In genomic region chr3:71521021-71521352, GRCh38 we compare ENCODE assay signal across 16 cellular contexts.
"Had no signal": no experiment of that assay in that cellular context is flagged by ENCODE, and none has a peak within 500 bp of the region (broad histone marks: within the 10 kb centered on the region; RNA-seq: fewer than 3 reads in every experiment).

No MANE protein-coding gene starts in this region.

- H3K4me2 ChIP-seq: hepatocyte had no signal

- H3K9me3 Mint-ChIP-seq: activated CD4-positive, alpha-beta memory T cell treated with anti-CD3 and anti-CD28 coated beads for 36 hours; activated naive CD8-positive, alpha-beta T cell treated with anti-CD3 and anti-CD28 coated beads, Interleukin-2, amount 50 U/mL, for 24 hours; T-helper 2 cell treated with Interferon-gamma antibody and Interleukin-4, amounts not matched to agents 5 μg/mL and 100 μg/mL, for 36 hours had no signal

- H3K27me3 Mint-ChIP-seq: activated CD4-positive, alpha-beta memory T cell treated with anti-CD3 and anti-CD28 coated beads for 36 hours; activated naive CD8-positive, alpha-beta T cell treated with anti-CD3 and anti-CD28 coated beads, Interleukin-2, amount 50 U/mL, for 24 hours had no signal

- H3K27ac Mint-ChIP-seq: activated CD4-positive, alpha-beta memory T cell treated with anti-CD3 and anti-CD28 coated beads for 36 hours; activated naive CD8-positive, alpha-beta T cell treated with anti-CD3 and anti-CD28 coated beads, Interleukin-2, amount 50 U/mL, for 24 hours; T-helper 2 cell treated with Interferon-gamma antibody and Interleukin-4, amounts not matched to agents 5 μg/mL and 100 μg/mL, for 36 hours had no signal

- H3K4me3 Mint-ChIP-seq: activated CD4-positive, alpha-beta memory T cell treated with anti-CD3 and anti-CD28 coated beads for 36 hours; activated naive CD8-positive, alpha-beta T cell treated with anti-CD3 and anti-CD28 coated beads, Interleukin-2, amount 50 U/mL, for 24 hours; T-helper 2 cell treated with Interferon-gamma antibody and Interleukin-4, amounts not matched to agents 5 μg/mL and 100 μg/mL, for 36 hours had no signal

- H3K27ac ChIP-seq: coronary artery, hepatocyte, left ventricle myocardium inferior, psoas muscle, right lobe of liver had no signal

- H3K9me3 ChIP-seq: left ventricle myocardium inferior, psoas muscle, right lobe of liver had no signal

- H3K36me3 Mint-ChIP-seq: activated CD4-positive, alpha-beta memory T cell treated with anti-CD3 and anti-CD28 coated beads for 36 hours had no signal

- H2AFZ ChIP-seq: hepatocyte had no signal

- H3K4me3 ChIP-seq: coronary artery, hepatocyte, left ventricle myocardium inferior, psoas muscle, right lobe of liver had no signal

- H3K36me3 ChIP-seq: left ventricle myocardium inferior, right lobe of liver had no signal

- DNase-seq: activated CD4-positive, alpha-beta T cell treated with anti-CD3 and anti-CD28 coated beads for 1 hour; activated naive CD4-positive, alpha-beta T cell; activated naive CD8-positive, alpha-beta T cell treated with anti-CD3 and anti-CD28 coated beads, Interleukin-2, amount 50 U/mL, for 24 hours; effector CD4-positive, alpha-beta T cell; kidney; left ventricle myocardium inferior; midbrain; psoas muscle; right lobe of liver; stimulated activated CD4-positive, alpha-beta T cell treated with anti-CD3 and anti-CD28 coated beads, Interleukin-12 subunit alpha, Interleukin-12 subunit beta, amount 100 ng/mL, for 4 hours; stimulated activated naive CD8-positive, alpha-beta T cell treated with anti-CD3 and anti-CD28 coated beads, Interleukin-15, Interleukin-2, amounts not matched to agents 100 U/mL and 50 U/mL, for 24 hours; SW 1271 had no signal

- H3K27me3 ChIP-seq: hepatocyte, right lobe of liver had no signal

- ATAC-seq: activated naive CD8-positive, alpha-beta T cell treated with anti-CD3 and anti-CD28 coated beads, Interleukin-2, amount 50 U/mL, for 24 hours; psoas muscle; right lobe of liver; stimulated activated naive CD8-positive, alpha-beta T cell treated with anti-CD3 and anti-CD28 coated beads, Interleukin-15, Interleukin-2, amounts not matched to agents 100 U/mL and 50 U/mL, for 24 hours had no signal
